In genomic region chr2:158753561-158754302, GRCh38 we compare ENCODE assay signal across 8 cellular contexts. TPM values are rescaled to one million over a fixed set of nuclear protein-coding genes. Genes with fewer than 3 reads are reported as not detected.
DNase-seq lines count a peak whose midpoint lies in the region; ATAC-seq and TF ChIP-seq lines count a peak whose summit lies in the region.

No MANE protein-coding gene starts in this region.

- peaks cover 11% of the 10 kb centered on the region for H3K27me3 Mint-ChIP-seq in activated CD4-positive, alpha-beta T cell treated with anti-CD3 and anti-CD28 coated beads for 36 hours
- H3K27me3 Mint-ChIP-seq in brain, result peaks cover 19% of the 10 kb centered on the region

- H3K4me1 Mint-ChIP-seq in activated CD4-positive, alpha-beta T cell treated with anti-CD3 and anti-CD28 coated beads for 36 hours, result peaks cover 3% of the 10 kb centered on the region
- peaks cover 29% of the 10 kb centered on the region for H3K4me1 Mint-ChIP-seq in brain

- H3K9me3 ChIP-seq in OCI-LY1 (ENCODE audit: low read length), result no peaks in the 10 kb centered on the region
- no peaks in the 10 kb centered on the region for H3K9me3 ChIP-seq in smooth muscle cell (replicated peaks; ENCODE audit: low read depth)

- H3K27me3 ChIP-seq in OCI-LY1 (ENCODE audit: insufficient read depth, low read length) (no peaks in the 10 kb centered on the region; the same call in 1 of the 2 replicates), smooth muscle cell (ENCODE audit: low read depth) (peaks cover 12% of the 10 kb centered on the region)

- peak; percentile 44 for DNase-seq in activated CD4-positive, alpha-beta T cell treated with anti-CD3 and anti-CD28 coated beads for 36 hours
- no peak for DNase-seq in activated CD4-positive, alpha-beta T cell treated with anti-CD3 and anti-CD28 coated beads, Interleukin-2, amount 50 U/mL, for 4 hours
- DNase-seq in HT-29 (ENCODE audit: low spot score) (peak; percentile 75), iPS-NIHi7 (ENCODE audit: extremely low spot score) (peak; percentile 81), smooth muscle cell (lab: John Stamatoyannopoulos, UW; ENCODE audit: unreplicated experiment) (no peak)

- no peaks in the 10 kb centered on the region for H3K9me3 Mint-ChIP-seq in activated CD4-positive, alpha-beta T cell treated with anti-CD3 and anti-CD28 coated beads for 36 hours (ENCODE audit: low read depth)
- peaks cover 0 to 11% (median 0%) of the 10 kb centered on the region in 5 experiments for H3K9me3 Mint-ChIP-seq in brain

- no peak overlapping the region for H3K4me3 Mint-ChIP-seq in activated CD4-positive, alpha-beta T cell treated with anti-CD3 and anti-CD28 coated beads for 36 hours
- peak overlapping the region in 4 of 5 experiments; percentile 52 to 72 (median 64) for H3K4me3 Mint-ChIP-seq in brain

- H3K9me2 ChIP-seq in OCI-LY1 (ENCODE audit: low read depth, low read length), result no peaks in the 10 kb centered on the region

- H3K27ac ChIP-seq in OCI-LY1 (ENCODE audit: low read depth, low read length, poor library complexity, severe bottlenecking) (no peak overlapping the region), smooth muscle cell (ENCODE audit: low read depth) (no peak overlapping the region)

- H3K4me1 ChIP-seq in OCI-LY1 (ENCODE audit: insufficient read depth, low read length, severe bottlenecking), result peaks cover 8% of the 10 kb centered on the region
- peaks cover 5% of the 10 kb centered on the region for H3K4me1 ChIP-seq in smooth muscle cell (ENCODE audit: low read depth)

- H3K4me2 ChIP-seq in OCI-LY1 (ENCODE audit: low read length) (no peak overlapping the region), smooth muscle cell (peak overlapping the region; percentile 71)

- POLR2A ChIA-PET in activated CD4-positive, alpha-beta T cell treated with anti-CD3 and anti-CD28 coated beads for 36 hours (lab: Charles Lee), result no interaction called here

- H3K79me2 ChIP-seq in OCI-LY1 (ENCODE audit: insufficient read depth, low read length), result no peaks in the 10 kb centered on the region
- no peaks in the 10 kb centered on the region for H3K79me2 ChIP-seq in smooth muscle cell (ENCODE audit: low read depth)

- CTCF ChIA-PET in activated CD4-positive, alpha-beta T cell treated with anti-CD3 and anti-CD28 coated beads for 36 hours (lab: Charles Lee), result interaction anchor here (0.6 to 3.1 kb wide), 27 partner anchors 9 to 761 kb away, joined by 3 to 41 read pairs (median 5); partner anchors contain the start of gene DAPL1

- intact Hi-C loops in activated CD4-positive, alpha-beta T cell treated with anti-CD3 and anti-CD28 coated beads for 36 hours (cut with DNase I, micrococcal nuclease), result loop anchor here (1.0 to 10.0 kb wide), 6 partner anchors 296 to 1449 kb away; partner anchors contain the start of genes CCDC148 (in 1 of the 2) and PKP4 (in 1 of the 2)

- peak; percentile 63 for ATAC-seq in activated CD4-positive, alpha-beta T cell treated with anti-CD3 and anti-CD28 coated beads for 36 hours
- ATAC-seq in GM21447 (IDR thresholded peaks at IDR 0.05; ENCODE audit: unreplicated experiment), result peak; percentile 87

- H2AFZ ChIP-seq in OCI-LY1 (ENCODE audit: low read length) (no peak overlapping the region), smooth muscle cell (ENCODE audit: low read depth) (peak overlapping the region; percentile 71)

- H3K36me3 Mint-ChIP-seq in activated CD4-positive, alpha-beta T cell treated with anti-CD3 and anti-CD28 coated beads for 36 hours (ENCODE audit: low read depth), result no peaks in the 10 kb centered on the region
- no peaks in the 10 kb centered on the region for H3K36me3 Mint-ChIP-seq in brain

- no peaks in the 10 kb centered on the region for H3K36me3 ChIP-seq in OCI-LY1 (ENCODE audit: insufficient read depth, low read length)
- no peaks in the 10 kb centered on the region for H3K36me3 ChIP-seq in smooth muscle cell (ENCODE audit: low read depth)

- H3F3A ChIP-seq in OCI-LY1 (ENCODE audit: insufficient read depth, low read length), result no peaks in the 10 kb centered on the region
- H3F3A ChIP-seq in smooth muscle cell (ENCODE audit: low read depth), result no peaks in the 10 kb centered on the region

- H3K9ac ChIP-seq in OCI-LY1 (ENCODE audit: low read length), result no peak overlapping the region
- no peak overlapping the region for H3K9ac ChIP-seq in smooth muscle cell (ENCODE audit: low read depth)

- no peak overlapping the region for H3K4me3 ChIP-seq in OCI-LY1 (ENCODE audit: low read depth, low read length, poor library complexity, severe bottlenecking)
- H3K4me3 ChIP-seq in smooth muscle cell, result peak overlapping the region; percentile 26

- H4K20me1 ChIP-seq in OCI-LY1 (ENCODE audit: insufficient read depth, low read length), result no peaks in the 10 kb centered on the region
- no peaks in the 10 kb centered on the region for H4K20me1 ChIP-seq in smooth muscle cell (ENCODE audit: low read depth)

- 57% methylated on average over 12 of the region's 12 CpGs for WGBS in smooth muscle cell (ENCODE audit: low lambda C conversion rate)

- TF ChIP-seq CTCF in OCI-LY1 (IDR thresholded peaks at IDR 0.05; ENCODE audit: low read length) (peak; percentile 86), brain (conservative IDR thresholded peaks at IDR 0.05) (peak; percentile 94 to 98), smooth muscle cell (IDR thresholded peaks at IDR 0.05; ENCODE audit: borderline replicate concordance, insufficient read depth, poor library complexity, severe bottlenecking) (peak; percentile 92)

- no peak overlapping the region for H3K27ac Mint-ChIP-seq in activated CD4-positive, alpha-beta T cell treated with anti-CD3 and anti-CD28 coated beads for 36 hours
- H3K27ac Mint-ChIP-seq in brain, result peak overlapping the region; percentile 13 to 73 (median 70)

RNA-seq across cellular contexts. Expression of gene DAPL1, which starts 41.4 kb away (rescaled TPM):
- total RNA-seq in activated CD4-positive, alpha-beta T cell treated with anti-CD3 and anti-CD28 coated beads for 36 hours, result not detected
- total RNA-seq in HT-29 (2014; rRNA removed; shearing (Covaris generic)), result not detected in 2 replicates
- polyA plus RNA-seq in brain (ENCODE audit: insufficient read depth, low read depth, low replicate concordance) (not detected), smooth muscle cell (0.35 TPM in 1 of 2 replicates, not detected in the other)
- total RNA-seq in smooth muscle cell, result not detected in 2 replicates

Comparison
In these comparisons a context has a peak if more than half of its experiments do, and no peak if none do; other contexts are left out.
1. DNase-seq: peak in activated CD4-positive, alpha-beta T cell treated with anti-CD3 and anti-CD28 coated beads for 36 hours (single experiment), HT-29 (single experiment) and iPS-NIHi7 (single experiment); none in activated CD4-positive, alpha-beta T cell treated with anti-CD3 and anti-CD28 coated beads, Interleukin-2, amount 50 U/mL, for 4 hours (0 of 2) and smooth muscle cell (single experiment).
2. Peak in every context shown above with its lines, with median percentiles within 50 percentile points of each other: CTCF ChIP-seq.